ENCODE assay signal across 24 cellular contexts in the genomic region with DNA sequence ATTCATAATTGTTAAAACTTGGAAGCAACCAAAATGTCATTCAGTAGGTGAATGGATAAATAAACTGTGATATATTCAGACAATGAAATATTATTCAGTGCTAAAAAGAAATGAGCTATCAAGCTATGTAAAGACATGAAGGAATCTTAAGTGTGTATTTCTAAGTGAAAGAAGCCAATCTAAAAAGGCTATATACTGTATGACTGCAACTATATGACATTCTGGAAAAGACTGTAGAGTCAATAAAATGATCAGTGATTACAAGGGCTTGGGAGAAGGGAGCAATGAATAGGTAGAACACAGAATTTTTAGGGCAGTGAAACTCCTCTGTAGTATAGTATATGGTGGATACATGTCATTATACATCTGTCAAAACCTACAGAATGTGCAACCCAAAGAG.
DNase-seq lines count a peak whose midpoint lies in the region; ATAC-seq and TF ChIP-seq lines count a peak whose summit lies in the region.
"Had no signal": no experiment of that assay in that cellular context is flagged by ENCODE, and none has a peak within 500 bp of the region (broad histone marks: within the 10 kb centered on the region; RNA-seq: fewer than 3 reads in every experiment).

No MANE protein-coding gene starts in this region.

- H3K27me3 Mint-ChIP-seq in CD4-positive, alpha-beta T cell = no peaks in the 10 kb centered on the region
- H3K27me3 Mint-ChIP-seq in T-helper 17 cell = no peaks in the 10 kb centered on the region
- H3K27me3 Mint-ChIP-seq: CD4-positive, CD25-positive, alpha-beta regulatory T cell had no signal

- peaks cover 61% of the 10 kb centered on the region for H3K4me1 Mint-ChIP-seq in CD4-positive, alpha-beta T cell (ENCODE audit: low read depth)
- H3K4me1 Mint-ChIP-seq in T-helper 17 cell = peaks cover 28% of the 10 kb centered on the region

- H3K27ac ChIP-seq in CD4-positive, alpha-beta T cell (ENCODE audit: low read depth, low read length) = no peak overlapping the region
- H3K27ac ChIP-seq in layer of hippocampus (ENCODE audit: low read depth, low read length) = peak overlapping the region; percentile 35
- H3K27ac ChIP-seq in substantia nigra (ENCODE audit: low read depth, low read length, poor library complexity, severe bottlenecking) = peak overlapping the region; percentile 60
- H3K27ac ChIP-seq: GM23248, HL-60, Peyer's patch had no signal

- no peak for ATAC-seq in CD4-positive, alpha-beta T cell (ENCODE audit: poor library complexity)
- ATAC-seq in T-helper 17 cell (no peak), HG03175 (IDR thresholded peaks at IDR 0.05; ENCODE audit: unreplicated experiment) (no peak), GM19452 (IDR thresholded peaks at IDR 0.05; ENCODE audit: unreplicated experiment) (no peak), HG03378 (IDR thresholded peaks at IDR 0.05; ENCODE audit: unreplicated experiment) (no peak)
- ATAC-seq: GM12878, HepG2, K562 had no signal

- H3K9me3 Mint-ChIP-seq in CD4-positive, alpha-beta T cell = no peaks in the 10 kb centered on the region
- H3K9me3 Mint-ChIP-seq: CD4-positive, CD25-positive, alpha-beta regulatory T cell; H9; HFFc6 had no signal

- TF ChIP-seq CTCF in CD4-positive, alpha-beta T cell (IDR thresholded peaks at IDR 0.05) = no peak

- H3K36me3 Mint-ChIP-seq in CD4-positive, alpha-beta T cell (ENCODE audit: low read depth) = peaks cover 20% of the 10 kb centered on the region
- no peaks in the 10 kb centered on the region for H3K36me3 Mint-ChIP-seq in T-helper 17 cell (ENCODE audit: low read depth)

- H3K27ac Mint-ChIP-seq in CD4-positive, alpha-beta T cell = peak overlapping the region; percentile 22
- peak overlapping the region; percentile 80 for H3K27ac Mint-ChIP-seq in T-helper 17 cell
- H3K27ac Mint-ChIP-seq: HFFc6 had no signal

- intact Hi-C loops in CD4-positive, alpha-beta T cell (cut with DNase I, micrococcal nuclease) = no loop called here

- POLR2A ChIA-PET in CD4-positive, alpha-beta T cell (lab: Charles Lee) = no interaction called here

- no peak for DNase-seq in CD4-positive, alpha-beta T cell
- DNase-seq in T-helper 17 cell = no peak
- no peak for DNase-seq in substantia nigra (lab: John Stamatoyannopoulos, UW)
- DNase-seq: Caco-2; CD4-positive, CD25-positive, alpha-beta regulatory T cell; DND-41; GM23248; H9; HFFc6; MM.1S; NCI-H1048; NCI-H1417 treated with DMSO at 0.1 percent for 48 hours; NCI-H187; NCI-H446; NCI-H526; Peyer's patch had no signal

- no peaks in the 10 kb centered on the region for H3K27me3 ChIP-seq in CD4-positive, alpha-beta T cell (ENCODE audit: control insufficient read depth, insufficient read depth, low read length)
- no peaks in the 10 kb centered on the region for H3K27me3 ChIP-seq in layer of hippocampus (ENCODE audit: control insufficient read depth, insufficient read depth, low read length)
- H3K27me3 ChIP-seq: Peyer's patch had no signal

- CTCF ChIA-PET in CD4-positive, alpha-beta T cell (lab: Charles Lee) = interaction anchor here (1.2 kb wide), 1 partner anchor 47 kb away, joined by 3 read pairs; no protein-coding TSS in a partner anchor

- H3K4me3 Mint-ChIP-seq in CD4-positive, alpha-beta T cell = no peak overlapping the region
- H3K4me3 Mint-ChIP-seq in T-helper 17 cell = no peak overlapping the region
- H3K4me3 Mint-ChIP-seq: CD4-positive, CD25-positive, alpha-beta regulatory T cell; H9; HFFc6 had no signal

- no peaks in the 10 kb centered on the region for H3K9me3 ChIP-seq in CD4-positive, alpha-beta T cell (ENCODE audit: control insufficient read depth, low read length)
- H3K9me3 ChIP-seq in T-helper 17 cell (ENCODE audit: control insufficient read depth, low read length, poor library complexity, severe bottlenecking) = no peaks in the 10 kb centered on the region
- H3K9me3 ChIP-seq: Caco-2, Peyer's patch had no signal
